1 cellular context compared by ENCODE assay signal in genomic region chr22:43288378-43288777, GRCh38.
TF ChIP-seq lines count a peak whose summit lies in the region.

No MANE protein-coding gene starts in this region.

TF ChIP-seq in IMR-90, 13 proteins besides CTCF, POLR2A, EP300 and RAD21 (continued from another document):
- TF ChIP-seq RFX5 (IDR thresholded peaks at IDR 0.05; ENCODE audit: low read depth, low read length) = no peak
- TF ChIP-seq SMC3 (IDR thresholded peaks at IDR 0.05; ENCODE audit: low read depth, low read length) = no peak
- TF ChIP-seq RCOR1 (IDR thresholded peaks at IDR 0.05; ENCODE audit: insufficient replicate concordance, low read length) = no peak
- TF ChIP-seq MAFK (IDR thresholded peaks at IDR 0.05; ENCODE audit: low read depth, low read length) = no peak
- TF ChIP-seq ELK1 (IDR thresholded peaks at IDR 0.05; ENCODE audit: borderline replicate concordance, low read depth, low read length) = no peak
- TF ChIP-seq FOS (IDR thresholded peaks at IDR 0.05; ENCODE audit: low read depth, low read length) = no peak
- TF ChIP-seq CHD1 (IDR thresholded peaks at IDR 0.05; ENCODE audit: low read depth, low read length) = no peak
- TF ChIP-seq MAZ (IDR thresholded peaks at IDR 0.05; ENCODE audit: borderline replicate concordance, low read depth, low read length) = no peak
- no peak for TF ChIP-seq CEBPB (IDR thresholded peaks at IDR 0.05; ENCODE audit: low read depth, low read length)
- no peak for TF ChIP-seq BHLHE40 (IDR thresholded peaks at IDR 0.05; ENCODE audit: low read depth, low read length)
